In genomic region chr20:62624325-62624690, GRCh38 we compare ENCODE assay signal across 8 cellular contexts. TPM values are rescaled to one million over a fixed set of nuclear protein-coding genes. Genes with fewer than 3 reads are reported as not detected.
A peak's percentile ranks its signal among the peaks of the same experiment; 100 is the strongest.
DNase-seq lines count a peak whose midpoint lies in the region; ATAC-seq and TF ChIP-seq lines count a peak whose summit lies in the region.

No MANE protein-coding gene starts in this region.

- H3K4me1 Mint-ChIP-seq in activated T-cell treated with anti-CD3 and anti-CD28 coated beads, Interleukin-2, amount 50 U/mL, for 24 hours (ENCODE audit: low read depth) = peaks cover 24% of the 10 kb centered on the region

- H3K27ac ChIP-seq in right cardiac atrium (ENCODE audit: low read length) = peak overlapping the region; percentile 95
- peak overlapping the region; percentile 98 to 100 (median 100) for H3K27ac ChIP-seq in thyroid gland

- TF ChIP-seq POLR2A in thyroid gland (IDR thresholded peaks at IDR 0.05) = no peak

- H3K27me3 Mint-ChIP-seq in activated T-cell treated with anti-CD3 and anti-CD28 coated beads, Interleukin-2, amount 50 U/mL, for 24 hours = no peaks in the 10 kb centered on the region

- H3K36me3 ChIP-seq in thyroid gland = no peaks in the 10 kb centered on the region

- ATAC-seq in HG02870 (IDR thresholded peaks at IDR 0.05; ENCODE audit: unreplicated experiment) = peak; percentile 21
- ATAC-seq in right cardiac atrium = peak in 1 of 2 donors; percentile 9

- H3K27me3 ChIP-seq in right cardiac atrium (ENCODE audit: control insufficient read depth, insufficient read depth) (no peaks in the 10 kb centered on the region), thyroid gland (no peaks in the 10 kb centered on the region)

- intact Hi-C loops in right cardiac atrium (cut with DNase I) = loop anchor here in 1 of 4 donors (5.0 kb wide), 1 partner anchor 217 kb away; the partner anchor contains the start of gene CABLES2
- intact Hi-C loops in thyroid gland (cut with DNase I) = no loop called here

- no peaks in the 10 kb centered on the region for H3K36me3 Mint-ChIP-seq in activated T-cell treated with anti-CD3 and anti-CD28 coated beads, Interleukin-2, amount 50 U/mL, for 24 hours (ENCODE audit: low read depth)

- H3K4me3 Mint-ChIP-seq in activated T-cell treated with anti-CD3 and anti-CD28 coated beads, Interleukin-2, amount 50 U/mL, for 24 hours = no peak overlapping the region

- H3K4me3 ChIP-seq in right cardiac atrium (ENCODE audit: low read length) (no peak overlapping the region), thyroid gland (replicated peaks in 1 of 3) (no peak overlapping the region)

- no peaks in the 10 kb centered on the region for H3K9me3 Mint-ChIP-seq in activated T-cell treated with anti-CD3 and anti-CD28 coated beads, Interleukin-2, amount 50 U/mL, for 24 hours

- H3K4me1 ChIP-seq in right cardiac atrium (ENCODE audit: control insufficient read depth, insufficient read depth, low read length) (peaks cover 12% of the 10 kb centered on the region), thyroid gland (peaks cover 18 to 38% of the 10 kb centered on the region in 2 donors)

- H3K27ac Mint-ChIP-seq in activated T-cell treated with anti-CD3 and anti-CD28 coated beads, Interleukin-2, amount 50 U/mL, for 24 hours = no peak overlapping the region

- H3K9me3 ChIP-seq in right cardiac atrium (ENCODE audit: control insufficient read depth, low read length) (no peaks in the 10 kb centered on the region), thyroid gland (no peaks in the 10 kb centered on the region)

- TF ChIP-seq CTCF in thyroid gland (IDR thresholded peaks at IDR 0.05) = no peak

- WGBS in right cardiac atrium = 68% methylated on average over 9 of the region's 9 CpGs
- WGBS in thyroid gland, 2 donors = 64 to 87% methylated on average over 3 to 5 of the region's 9 CpGs

- DNase-seq in NCI-H2107 treated with DMSO at 0.1 percent for 48 hours (lab: John Stamatoyannopoulos, UW; ENCODE audit: unreplicated experiment) (peak; percentile 23), NCI-H2107 (lab: John Stamatoyannopoulos, UW) (no peak), RPMI8226 (peak; percentile 78), right cardiac atrium (peak in 2 of 3 donors; percentile 65 to 67), thyroid gland (no peak), A172 (ENCODE audit: low spot score) (no peak)
- DNase-seq in activated T-cell treated with anti-CD3 and anti-CD28 coated beads, Interleukin-2, amount 50 U/mL, for 24 hours = no peak

RNA-seq across cellular contexts. Expression of gene SLCO4A1, which starts 18.0 kb away (rescaled TPM):
- 1 to 10 TPM; 4.1 to 8.4 (median 5.3) TPM for total RNA-seq in right cardiac atrium
- 15.5 TPM for polyA plus RNA-seq in right cardiac atrium
- 10 to 100 TPM in 1 of 4 donors, 1 to 10 TPM in 3; 5.3 to 18.3 (median 6.7) TPM for total RNA-seq in thyroid gland
- total RNA-seq in A172 (2014; rRNA removed; shearing (Covaris generic)) = 26.5 and 34.8 TPM in 2 replicates

Comparison
In these comparisons a context has a peak if more than half of its experiments do, and no peak if none do; other contexts are left out.
1. DNase-seq: peak in NCI-H2107 treated with DMSO at 0.1 percent for 48 hours (single experiment), RPMI8226 (single experiment) and right cardiac atrium (2 of 3); none in NCI-H2107 (single experiment), thyroid gland (0 of 2), A172 (single experiment) and activated T-cell treated with anti-CD3 and anti-CD28 coated beads, Interleukin-2, amount 50 U/mL, for 24 hours (single experiment).